Comparison of ENCODE assay signal across 1 cellular context in the genomic region with DNA sequence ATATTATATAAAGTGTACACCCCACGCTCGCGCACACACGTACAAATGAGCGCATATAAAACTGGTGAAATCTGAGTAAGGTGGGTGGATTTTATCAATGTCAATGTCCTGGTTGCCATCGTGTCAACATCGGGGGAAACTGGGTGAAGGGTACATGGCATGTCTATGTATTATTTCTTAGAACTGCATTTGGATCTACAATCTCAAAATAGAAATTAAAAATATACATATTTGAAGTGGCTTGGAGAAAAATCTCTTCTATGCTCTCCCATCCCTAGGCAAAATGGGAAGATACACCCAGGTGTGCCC.
TF ChIP-seq lines count a peak whose summit lies in the region.

No MANE protein-coding gene starts in this region.

TF ChIP-seq in GM23338, 12 proteins besides CTCF, POLR2A, EP300 and RAD21 (continued from another document):
- TF ChIP-seq, protein P1, sequence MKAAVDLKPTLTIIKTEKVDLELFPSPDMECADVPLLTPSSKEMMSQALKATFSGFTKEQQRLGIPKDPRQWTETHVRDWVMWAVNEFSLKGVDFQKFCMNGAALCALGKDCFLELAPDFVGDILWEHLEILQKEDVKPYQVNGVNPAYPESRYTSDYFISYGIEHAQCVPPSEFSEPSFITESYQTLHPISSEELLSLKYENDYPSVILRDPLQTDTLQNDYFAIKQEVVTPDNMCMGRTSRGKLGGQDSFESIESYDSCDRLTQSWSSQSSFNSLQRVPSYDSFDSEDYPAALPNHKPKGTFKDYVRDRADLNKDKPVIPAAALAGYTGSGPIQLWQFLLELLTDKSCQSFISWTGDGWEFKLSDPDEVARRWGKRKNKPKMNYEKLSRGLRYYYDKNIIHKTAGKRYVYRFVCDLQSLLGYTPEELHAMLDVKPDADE (IDR thresholded peaks at IDR 0.05), result no peak
- TF ChIP-seq NANOG (IDR thresholded peaks at IDR 0.05; ENCODE audit: borderline replicate concordance), result no peak
